10 cellular contexts compared by ENCODE assay signal in the genomic region with DNA sequence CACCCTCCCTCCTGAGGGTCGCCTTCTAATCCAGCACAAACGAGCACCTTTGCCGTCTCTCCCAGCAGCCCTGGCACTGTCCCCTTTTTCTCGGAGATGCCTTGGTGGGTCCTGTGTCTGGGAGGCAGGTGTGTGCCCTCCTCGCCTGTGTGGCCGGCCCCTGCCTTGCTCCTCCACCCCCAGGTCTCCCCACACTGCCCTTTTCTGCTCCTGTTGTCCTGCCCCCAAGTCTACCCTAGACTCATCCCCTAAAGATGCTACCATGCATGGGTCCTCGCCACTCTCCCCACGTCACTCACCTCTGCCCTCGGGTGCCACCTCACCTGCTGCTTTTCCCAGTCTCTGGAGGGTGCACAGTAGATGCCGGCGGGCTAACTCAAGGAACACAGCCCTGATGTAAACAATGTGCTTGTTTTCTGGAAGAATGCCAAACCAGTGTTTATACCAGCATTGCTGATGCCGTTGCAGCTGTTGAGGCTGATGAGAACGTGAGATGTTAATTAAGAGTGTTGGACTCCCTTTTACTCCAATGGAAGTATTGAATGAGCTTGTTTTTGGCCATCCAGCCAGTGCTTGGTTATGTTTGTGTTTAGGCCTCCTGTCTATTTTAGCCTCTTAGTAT.
DNase-seq lines count a peak whose midpoint lies in the region; ATAC-seq and TF ChIP-seq lines count a peak whose summit lies in the region.
"Had no signal": no experiment of that assay in that cellular context is flagged by ENCODE, and none has a peak within 500 bp of the region (broad histone marks: within the 10 kb centered on the region; RNA-seq: fewer than 3 reads in every experiment).

No MANE protein-coding gene starts in this region.

- H3K9me2 ChIP-seq in Karpas-422 (replicated peaks; ENCODE audit: insufficient read depth, low read length), result no peaks in the 10 kb centered on the region

- H3K27me3 Mint-ChIP-seq in natural killer cell treated with Interleukin-12 subunit alpha and Interleukin-12 subunit beta and Interleukin-15 and Interleukin-18, amount 100 ng/mL, for 72 hours, result no peaks in the 10 kb centered on the region
- no peaks in the 10 kb centered on the region for H3K27me3 Mint-ChIP-seq in natural killer cell (ENCODE audit: low read depth in 2 of 2)
- peaks cover 4 to 9% of the 10 kb centered on the region in 2 donors for H3K27me3 Mint-ChIP-seq in CD8-positive, alpha-beta memory T cell

- H3K9me3 Mint-ChIP-seq in natural killer cell treated with Interleukin-12 subunit alpha and Interleukin-12 subunit beta and Interleukin-15 and Interleukin-18, amount 100 ng/mL, for 72 hours, result no peaks in the 10 kb centered on the region
- no peaks in the 10 kb centered on the region for H3K9me3 Mint-ChIP-seq in natural killer cell
- peaks cover 0 to 1% (median 0%) of the 10 kb centered on the region in 5 donors for H3K9me3 Mint-ChIP-seq in CD8-positive, alpha-beta memory T cell

- H3K27ac ChIP-seq in ascending aorta (no peak overlapping the region), Karpas-422 (ENCODE audit: low read length) (no peak overlapping the region)
- H3K27ac ChIP-seq in CD8-positive, alpha-beta memory T cell (ENCODE audit: low read depth, low read length), result no peak overlapping the region
- H3K27ac ChIP-seq: upper lobe of left lung had no signal

- no peaks in the 10 kb centered on the region for H3K4me1 ChIP-seq in ascending aorta
- no peaks in the 10 kb centered on the region for H3K4me1 ChIP-seq in CD8-positive, alpha-beta memory T cell (ENCODE audit: insufficient read depth, low read length)
- no peaks in the 10 kb centered on the region for H3K4me1 ChIP-seq in Karpas-422 (ENCODE audit: low read length)

- no peak overlapping the region for H3K9ac ChIP-seq in Karpas-422 (ENCODE audit: low read length)

- no peaks in the 10 kb centered on the region for H3K79me2 ChIP-seq in Karpas-422 (ENCODE audit: low read length)

- CTCF ChIA-PET in CD8-positive, alpha-beta memory T cell (lab: Charles Lee), result no interaction called here

- H3K9me3 ChIP-seq in ascending aorta (no peaks in the 10 kb centered on the region), Karpas-422 (ENCODE audit: low read length) (no peaks in the 10 kb centered on the region)
- H3K9me3 ChIP-seq in CD8-positive, alpha-beta memory T cell (ENCODE audit: low read length), result no peaks in the 10 kb centered on the region
- H3K9me3 ChIP-seq: upper lobe of left lung had no signal

- H3K4me3 Mint-ChIP-seq in natural killer cell treated with Interleukin-12 subunit alpha and Interleukin-12 subunit beta and Interleukin-15 and Interleukin-18, amount 100 ng/mL, for 72 hours, result no peak overlapping the region
- no peak overlapping the region for H3K4me3 Mint-ChIP-seq in natural killer cell
- H3K4me3 Mint-ChIP-seq in CD8-positive, alpha-beta memory T cell, result no peak overlapping the region

- H4K20me1 ChIP-seq in Karpas-422 (ENCODE audit: insufficient read depth, low read depth, low read length), result no peaks in the 10 kb centered on the region

- TF ChIP-seq CTCF in natural killer cell (IDR thresholded peaks at IDR 0.05), result no peak
- TF ChIP-seq CTCF in ascending aorta (IDR thresholded peaks at IDR 0.05), result no peak

- DNase-seq in natural killer cell treated with Interleukin-12 subunit alpha and Interleukin-12 subunit beta and Interleukin-15 and Interleukin-18, amount 100 ng/mL, for 72 hours (ENCODE audit: low spot score), result peak; percentile 35
- DNase-seq in natural killer cell (no peak), NCI-H748 (lab: John Stamatoyannopoulos, UW; ENCODE audit: unreplicated experiment) (peak; percentile 93), inferior parietal cortex (ENCODE audit: extremely low spot score) (peak; percentile 60), ascending aorta (ENCODE audit: low spot score in 2 of 2) (no peak), Karpas-422 (no peak)
- DNase-seq in NK-92 treated with Interleukin-12 subunit alpha and Interleukin-12 subunit beta, amount 100 ng/mL, for 24 hours (lab: John Stamatoyannopoulos, UW), result no peak
- DNase-seq in CD8-positive, alpha-beta memory T cell, result no peak
- DNase-seq: NCI-H446, upper lobe of left lung had no signal

- no peak overlapping the region for H3K27ac Mint-ChIP-seq in natural killer cell treated with Interleukin-12 subunit alpha and Interleukin-12 subunit beta and Interleukin-15 and Interleukin-18, amount 100 ng/mL, for 72 hours
- H3K27ac Mint-ChIP-seq in natural killer cell, result no peak overlapping the region
- peak overlapping the region in 1 of 8 donors; percentile 64 for H3K27ac Mint-ChIP-seq in CD8-positive, alpha-beta memory T cell

- H3K27me3 ChIP-seq in ascending aorta (no peaks in the 10 kb centered on the region), Karpas-422 (ENCODE audit: low read length) (no peaks in the 10 kb centered on the region)
- no peaks in the 10 kb centered on the region for H3K27me3 ChIP-seq in CD8-positive, alpha-beta memory T cell (ENCODE audit: insufficient read depth, low read length, poor library complexity, severe bottlenecking)
- H3K27me3 ChIP-seq: upper lobe of left lung had no signal

- POLR2A ChIA-PET in CD8-positive, alpha-beta memory T cell (lab: Charles Lee), result no interaction called here

- intact Hi-C loops in natural killer cell (cut with micrococcal nuclease), result no loop called here
- intact Hi-C loops in ascending aorta (cut with DNase I), result no loop called here

- H3K36me3 ChIP-seq in ascending aorta (no peaks in the 10 kb centered on the region), Karpas-422 (ENCODE audit: insufficient read depth, low read length) (no peaks in the 10 kb centered on the region)
- no peaks in the 10 kb centered on the region for H3K36me3 ChIP-seq in CD8-positive, alpha-beta memory T cell (ENCODE audit: insufficient read depth, low read length)
- H3K36me3 ChIP-seq: upper lobe of left lung had no signal

- ATAC-seq in natural killer cell treated with Interleukin-12 subunit alpha and Interleukin-12 subunit beta and Interleukin-15 and Interleukin-18, amount 100 ng/mL, for 72 hours, result no peak
- no peak for ATAC-seq in natural killer cell

- peaks cover 12 to 24% of the 10 kb centered on the region in 2 donors for H3K4me1 Mint-ChIP-seq in natural killer cell treated with Interleukin-12 subunit alpha and Interleukin-12 subunit beta and Interleukin-15 and Interleukin-18, amount 100 ng/mL, for 72 hours (ENCODE audit: low read depth in 2 of 2)
- peaks cover 31 to 53% of the 10 kb centered on the region in 2 donors for H3K4me1 Mint-ChIP-seq in natural killer cell
- H3K4me1 Mint-ChIP-seq in CD8-positive, alpha-beta memory T cell, result peaks cover 0 to 14% (median 12%) of the 10 kb centered on the region in 3 donors

- no peak overlapping the region for H2AFZ ChIP-seq in Karpas-422 (ENCODE audit: low read length)

- H3K4me3 ChIP-seq in ascending aorta (no peak overlapping the region), Karpas-422 (ENCODE audit: low read length) (no peak overlapping the region)
- H3K4me3 ChIP-seq in CD8-positive, alpha-beta memory T cell (ENCODE audit: low read length), result no peak overlapping the region
- H3K4me3 ChIP-seq: upper lobe of left lung had no signal

- no peak overlapping the region for H3K4me2 ChIP-seq in Karpas-422 (ENCODE audit: low read depth, low read length, poor library complexity, severe bottlenecking)

- H3K36me3 Mint-ChIP-seq in natural killer cell treated with Interleukin-12 subunit alpha and Interleukin-12 subunit beta and Interleukin-15 and Interleukin-18, amount 100 ng/mL, for 72 hours, result no peaks in the 10 kb centered on the region
- H3K36me3 Mint-ChIP-seq in natural killer cell, result no peaks in the 10 kb centered on the region
- peaks cover 0 to 2% (median 0%) of the 10 kb centered on the region in 3 donors for H3K36me3 Mint-ChIP-seq in CD8-positive, alpha-beta memory T cell

Comparison
In these comparisons a context has a peak if more than half of its experiments do, and no peak if none do; other contexts are left out.
1. DNase-seq: peak in natural killer cell treated with Interleukin-12 subunit alpha and Interleukin-12 subunit beta and Interleukin-15 and Interleukin-18, amount 100 ng/mL, for 72 hours (single experiment), NCI-H748 (single experiment) and inferior parietal cortex (single experiment); none in natural killer cell (single experiment), ascending aorta (0 of 2), NK-92 treated with Interleukin-12 subunit alpha and Interleukin-12 subunit beta, amount 100 ng/mL, for 24 hours (single experiment), CD8-positive, alpha-beta memory T cell (0 of 5) and Karpas-422 (single experiment).